8 cellular contexts compared by ENCODE assay signal in the genomic region with DNA sequence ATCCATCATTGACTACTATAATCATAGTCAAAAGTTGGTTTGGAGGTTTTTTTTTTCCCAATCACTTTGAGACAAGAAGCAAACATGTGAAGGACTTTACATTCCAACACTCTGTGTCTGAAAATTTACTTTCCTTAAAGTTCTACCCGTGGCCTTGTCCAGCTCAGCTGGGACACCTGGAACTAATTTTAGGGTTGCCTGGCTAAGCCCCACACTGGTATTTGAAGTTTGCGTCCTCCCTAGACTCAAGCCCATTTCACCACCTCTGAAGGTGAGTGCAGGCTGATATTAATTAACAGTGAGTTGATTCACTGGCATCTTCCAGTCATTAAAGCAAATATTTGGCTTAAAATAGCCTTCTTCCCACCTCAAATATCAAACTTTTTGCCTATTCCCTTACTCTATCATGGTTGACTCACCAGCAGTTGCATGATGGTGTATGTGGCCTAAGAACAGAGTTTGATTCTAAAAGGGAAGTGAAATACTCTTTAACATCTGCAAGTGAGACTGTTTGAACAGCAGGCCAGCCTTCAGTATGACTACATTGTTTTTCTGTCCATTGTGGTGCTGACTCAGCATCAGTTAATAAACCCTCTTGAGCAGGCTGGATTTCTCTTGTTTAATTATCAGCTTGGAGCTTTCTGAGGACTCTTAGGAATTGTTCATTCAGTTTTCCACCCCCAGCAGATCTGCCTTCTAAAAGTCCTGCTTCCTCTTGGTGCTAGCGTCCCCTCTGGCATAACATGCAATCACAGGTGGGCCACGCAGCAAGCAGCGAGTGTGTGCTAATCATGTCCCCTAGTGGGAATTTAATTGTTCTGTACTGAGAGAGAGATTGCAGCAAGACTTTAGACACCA. TPM values are rescaled to one million over a fixed set of nuclear protein-coding genes. Genes with fewer than 3 reads are reported as not detected.
DNase-seq lines count a peak whose midpoint lies in the region; ATAC-seq and TF ChIP-seq lines count a peak whose summit lies in the region.

No MANE protein-coding gene starts in this region.

- peaks cover 25% of the 10 kb centered on the region for H3K36me3 Mint-ChIP-seq in activated naive CD4-positive, alpha-beta T cell treated with anti-CD3 and anti-CD28 coated beads, Interleukin-2, amount 10 ng/mL, durations not matched to agents 7 days and 5 days
- H3K36me3 Mint-ChIP-seq in osteocyte (ENCODE audit: unreplicated experiment), result no peaks in the 10 kb centered on the region

- no peak overlapping the region for H3K4me3 Mint-ChIP-seq in activated naive CD4-positive, alpha-beta T cell treated with anti-CD3 and anti-CD28 coated beads, Interleukin-2, amount 10 ng/mL, durations not matched to agents 7 days and 5 days
- no peak overlapping the region for H3K4me3 Mint-ChIP-seq in osteocyte (ENCODE audit: unreplicated experiment)

- peaks cover 77% of the 10 kb centered on the region for H3K4me1 Mint-ChIP-seq in activated naive CD4-positive, alpha-beta T cell treated with anti-CD3 and anti-CD28 coated beads, Interleukin-2, amount 10 ng/mL, durations not matched to agents 7 days and 5 days
- H3K4me1 Mint-ChIP-seq in osteocyte (ENCODE audit: unreplicated experiment), result peaks cover 48% of the 10 kb centered on the region

- DNase-seq in activated naive CD4-positive, alpha-beta T cell treated with anti-CD3 and anti-CD28 coated beads, Interleukin-2, amount 10 ng/mL, durations not matched to agents 7 days and 5 days, result no peak
- DNase-seq in activated naive CD4-positive, alpha-beta T cell treated with Interleukin-2 at 50 U/mL for 16 hours, result no peak
- peak; percentile 77 for DNase-seq in HuH-7 (ENCODE audit: low spot score)
- peak; percentile 12 to 41 for DNase-seq in SHP77 (lab: John Stamatoyannopoulos, UW)
- DNase-seq in epithelial cell of prostate (ENCODE audit: low read depth, low spot score), result peak; percentile 79
- DNase-seq in osteocyte (ENCODE audit: extremely low spot score, unreplicated experiment), result no peak
- no peak for DNase-seq in stimulated activated CD8-positive, alpha-beta memory T cell treated with anti-CD3 and anti-CD28 coated beads, Interleukin-4, amount 100 ng/mL, for 48 hours

- CTCF ChIA-PET in activated naive CD4-positive, alpha-beta T cell treated with anti-CD3 and anti-CD28 coated beads, Interleukin-2, amount 10 ng/mL, durations not matched to agents 7 days and 5 days (lab: Charles Lee), result interaction anchor here (1.4 kb wide), 1 partner anchor 9 kb away, joined by 4 read pairs; no protein-coding TSS in a partner anchor

- peak; percentile 46 for TF ChIP-seq CTCF in osteocyte (IDR thresholded peaks at IDR 0.05)

- H3K9me3 Mint-ChIP-seq in activated naive CD4-positive, alpha-beta T cell treated with anti-CD3 and anti-CD28 coated beads, Interleukin-2, amount 10 ng/mL, durations not matched to agents 7 days and 5 days, result no peaks in the 10 kb centered on the region
- no peaks in the 10 kb centered on the region for H3K9me3 Mint-ChIP-seq in osteocyte (ENCODE audit: unreplicated experiment)

- ATAC-seq in GM21737 (IDR thresholded peaks at IDR 0.05; ENCODE audit: unreplicated experiment), result peak; percentile 65

- peak overlapping the region; percentile 62 for H3K27ac Mint-ChIP-seq in activated naive CD4-positive, alpha-beta T cell treated with anti-CD3 and anti-CD28 coated beads, Interleukin-2, amount 10 ng/mL, durations not matched to agents 7 days and 5 days
- no peak overlapping the region for H3K27ac Mint-ChIP-seq in osteocyte (ENCODE audit: unreplicated experiment)

- peak overlapping the region; percentile 97 for H3K27ac ChIP-seq in epithelial cell of prostate

- peaks cover 40% of the 10 kb centered on the region for H3K27me3 Mint-ChIP-seq in activated naive CD4-positive, alpha-beta T cell treated with anti-CD3 and anti-CD28 coated beads, Interleukin-2, amount 10 ng/mL, durations not matched to agents 7 days and 5 days
- peaks cover 4% of the 10 kb centered on the region for H3K27me3 Mint-ChIP-seq in osteocyte (ENCODE audit: unreplicated experiment)

RNA-seq across cellular contexts. Expression of gene PRDM1, which starts 1.8 kb away (rescaled TPM):
- total RNA-seq in osteocyte, result 0.29 TPM in 1 of 2 replicates, not detected in the other

Comparison
In these comparisons a context has a peak if more than half of its experiments do, and no peak if none do; other contexts are left out.
1. DNase-seq: peak in HuH-7 (single experiment), SHP77 (2 of 2) and epithelial cell of prostate (single experiment); none in activated naive CD4-positive, alpha-beta T cell treated with anti-CD3 and anti-CD28 coated beads, Interleukin-2, amount 10 ng/mL, durations not matched to agents 7 days and 5 days (single experiment), activated naive CD4-positive, alpha-beta T cell treated with Interleukin-2 at 50 U/mL for 16 hours (single experiment), osteocyte (single experiment) and stimulated activated CD8-positive, alpha-beta memory T cell treated with anti-CD3 and anti-CD28 coated beads, Interleukin-4, amount 100 ng/mL, for 48 hours (single experiment).